In genomic region chr3:170809021-170809974, GRCh38 we compare ENCODE assay signal across 9 cellular contexts.
A peak's percentile ranks its signal among the peaks of the same experiment; 100 is the strongest.
DNase-seq lines count a peak whose midpoint lies in the region; ATAC-seq and TF ChIP-seq lines count a peak whose summit lies in the region.
"Had no signal": no experiment of that assay in that cellular context is flagged by ENCODE, and none has a peak within 500 bp of the region (broad histone marks: within the 10 kb centered on the region; RNA-seq: fewer than 3 reads in every experiment).

No MANE protein-coding gene starts in this region.

- peak; percentile 80 for ATAC-seq in left lobe of liver

- H3K27me3 ChIP-seq in mammary epithelial cell (ENCODE audit: insufficient read depth, low read length) (no peaks in the 10 kb centered on the region), uterus (no peaks in the 10 kb centered on the region)

- H2AFZ ChIP-seq in mammary epithelial cell (ENCODE audit: low read depth, low read length), result peak overlapping the region; percentile 57

- no peaks in the 10 kb centered on the region for H4K20me1 ChIP-seq in mammary epithelial cell (ENCODE audit: insufficient read depth, low read length)

- no peak for TF ChIP-seq POLR2A in uterus (IDR thresholded peaks at IDR 0.05)

- H3K36me3 ChIP-seq in mammary epithelial cell (ENCODE audit: insufficient read depth, low read length), result no peaks in the 10 kb centered on the region
- H3K36me3 ChIP-seq in uterus, result no peaks in the 10 kb centered on the region

- H3K4me3 ChIP-seq in mammary epithelial cell (replicated peaks in 1 of 3; ENCODE audit: insufficient read depth in 1 of 3, low read depth in 2 of 3, low read length in 3 of 3) (no peak overlapping the region), uterus (no peak overlapping the region)

- TSS peak; percentile 33 for BruUV-seq in mammary epithelial cell (replicated peaks; lab: Mats Ljungman, UMichigan)

- dilution Hi-C loops in mammary epithelial cell (cut with HindIII; ENCODE audit: low sequenced_read_pairs), result no loop called here

- H3K27ac ChIP-seq in mammary epithelial cell (ENCODE audit: insufficient read depth, low read depth, low read length) (peak overlapping the region; percentile 51), uterus (peak overlapping the region; percentile 43 to 74)

- intact Hi-C loops in mammary epithelial cell (cut with micrococcal nuclease) (loop anchor here (1.0 to 2.0 kb wide), 7 partner anchors 58 to 310 kb away; no protein-coding TSS in a partner anchor), uterus (cut with DNase I; ENCODE audit: low total_unique reads) (no loop called here)

- CTCF ChIA-PET in mammary epithelial cell (lab: Charles Lee; ENCODE audit: low non-redundant PET), result interaction anchor here (0.6 to 0.7 kb wide), 3 partner anchors 257 to 620 kb away, joined by 3 to 9 read pairs (median 3); no protein-coding TSS in a partner anchor

- in situ Hi-C loops in mammary epithelial cell (cut with MboI; ENCODE audit: low sequenced_read_pairs in 2 of 2), result no loop called here

- H3K9me3 ChIP-seq in mammary epithelial cell (replicated peaks; ENCODE audit: insufficient read depth, low read length), result no peaks in the 10 kb centered on the region
- no peaks in the 10 kb centered on the region for H3K9me3 ChIP-seq in uterus

- H3K79me2 ChIP-seq in mammary epithelial cell (ENCODE audit: insufficient read depth, low read length), result no peaks in the 10 kb centered on the region

- peak; percentile 70 to 79 for TF ChIP-seq CTCF in mammary epithelial cell (conservative IDR thresholded peaks at IDR 0.05 in 1 of 2, IDR thresholded peaks at IDR 0.05 in 1 of 2; ENCODE audit: extremely low read depth in 1 of 2, insufficient read depth in 1 of 2, low read depth in 1 of 2, low read length in 2 of 2)
- TF ChIP-seq CTCF in uterus (IDR thresholded peaks at IDR 0.05), result peak; percentile 16 to 54 (median 33)

- peak overlapping the region; percentile 57 for H3K4me2 ChIP-seq in mammary epithelial cell (ENCODE audit: insufficient read depth, low read depth, low read length)

- H3K4me1 ChIP-seq in mammary epithelial cell (ENCODE audit: insufficient read depth, low read length), result peaks cover 45% of the 10 kb centered on the region
- H3K4me1 ChIP-seq in uterus, result peaks cover 0 to 9% of the 10 kb centered on the region in 2 donors

- peak overlapping the region; percentile 24 for H3K9ac ChIP-seq in mammary epithelial cell (ENCODE audit: insufficient read depth, low read length)

- 53% methylated on average over 14 of the region's 14 CpGs for WGBS in mammary epithelial cell (ENCODE audit: low coverage, missing lambda C conversion rate)

- peak; percentile 32 for DNase-seq in DMS79 (lab: John Stamatoyannopoulos, UW)
- DNase-seq in HT1080 (ENCODE audit: low read depth), result peak; percentile 93
- peak; percentile 92 for DNase-seq in NCI-H82 (lab: John Stamatoyannopoulos, UW)
- DNase-seq in mammary epithelial cell, result peak; percentile 93
- DNase-seq in left lobe of liver (ENCODE audit: low spot score), result no peak
- DNase-seq in uterus, result peak in 1 of 2 donors; percentile 28
- no peak for DNase-seq in CD1c-positive myeloid dendritic cell (ENCODE audit: extremely low spot score)
- DNase-seq in T-helper 9 cell, result no peak
- DNase-seq: activated B cell treated with CpG ODN at 0.5 μM for 24 hours had no signal

Comparison
In these comparisons a context has a peak if more than half of its experiments do, and no peak if none do; other contexts are left out.
1. DNase-seq: peak in DMS79 (single experiment), HT1080 (single experiment), NCI-H82 (single experiment) and mammary epithelial cell (single experiment); none in left lobe of liver (single experiment), CD1c-positive myeloid dendritic cell (single experiment) and T-helper 9 cell (single experiment).